In genomic region chr17:44137891-44138709, GRCh38 we compare ENCODE assay signal across 8 cellular contexts. TPM values are rescaled to one million over a fixed set of nuclear protein-coding genes. Genes with fewer than 3 reads are reported as not detected.
A peak's percentile ranks its signal among the peaks of the same experiment; 100 is the strongest.
DNase-seq lines count a peak whose midpoint lies in the region; ATAC-seq and TF ChIP-seq lines count a peak whose summit lies in the region.

No MANE protein-coding gene starts in this region.

- peak; percentile 95 for DNase-seq in A673 (ENCODE audit: low spot score)
- DNase-seq in HFFc6, result peak; percentile 99
- DNase-seq in activated T-helper 1 cell treated with anti-CD3 and anti-CD28 coated beads, Interleukin-12 subunit alpha, Interleukin-12 subunit beta, Interleukin-2, Interleukin-4 antibody, amounts not matched to agents 30 ng/mL and 10 ng/mL and 1 ng/mL, durations not matched to agents 14 hours and 24 hours and 36 hours (ENCODE audit: low spot score), result peak; percentile 43
- DNase-seq in fibroblast of the aortic adventitia (ENCODE audit: low read depth), result peak; percentile 98
- DNase-seq in omental fat pad (ENCODE audit: low spot score), result peak; percentile 71
- DNase-seq in thyroid gland, result peak; percentile 89 to 90
- DNase-seq in GF-D8 (lab: John Stamatoyannopoulos, UW), result no peak

- POLR2A ChIA-PET in A673 (lab: Charles Lee; ENCODE audit: low non-redundant PET), result interaction anchor here (0.6 kb wide), 1 partner anchor 49 kb away, joined by 3 read pairs; the partner anchor contains the start of gene TMUB2

- H3K27me3 ChIP-seq in A673 (replicated peaks; ENCODE audit: insufficient read depth, low read depth, low read length, poor library complexity), result no peaks in the 10 kb centered on the region
- no peaks in the 10 kb centered on the region for H3K27me3 ChIP-seq in thyroid gland

- no peaks in the 10 kb centered on the region for H3K9me3 Mint-ChIP-seq in HFFc6
- H3K9me3 Mint-ChIP-seq in activated T-helper 1 cell treated with anti-CD3 and anti-CD28 coated beads, Interleukin-12 subunit alpha, Interleukin-12 subunit beta, Interleukin-2, Interleukin-4 antibody, amounts not matched to agents 30 ng/mL and 10 ng/mL and 1 ng/mL, durations not matched to agents 14 hours and 24 hours and 36 hours, result no peaks in the 10 kb centered on the region

- H3K4me3 ChIP-seq in A673 (ENCODE audit: low read depth, low read length, poor library complexity, severe bottlenecking), result peak overlapping the region; percentile 15
- H3K4me3 ChIP-seq in fibroblast of the aortic adventitia (ENCODE audit: low read depth, low read length), result peak overlapping the region; percentile 44
- no peak overlapping the region for H3K4me3 ChIP-seq in thyroid gland (replicated peaks in 1 of 3)

- peak overlapping the region; percentile 94 for H3K27ac Mint-ChIP-seq in HFFc6
- peak overlapping the region; percentile 81 for H3K27ac Mint-ChIP-seq in activated T-helper 1 cell treated with anti-CD3 and anti-CD28 coated beads, Interleukin-12 subunit alpha, Interleukin-12 subunit beta, Interleukin-2, Interleukin-4 antibody, amounts not matched to agents 30 ng/mL and 10 ng/mL and 1 ng/mL, durations not matched to agents 14 hours and 24 hours and 36 hours

- H3K9me3 ChIP-seq in A673 (ENCODE audit: low read depth, low read length, poor library complexity, severe bottlenecking), result no peaks in the 10 kb centered on the region
- no peaks in the 10 kb centered on the region for H3K9me3 ChIP-seq in thyroid gland

- intact Hi-C loops in A673 (cut with micrococcal nuclease; ENCODE audit: unreplicated experiment) (no loop called here), thyroid gland (cut with DNase I) (no loop called here)
- intact Hi-C loops in activated T-helper 1 cell treated with anti-CD3 and anti-CD28 coated beads, Interleukin-12 subunit alpha, Interleukin-12 subunit beta, Interleukin-2, Interleukin-4 antibody, amounts not matched to agents 30 ng/mL and 10 ng/mL and 1 ng/mL, durations not matched to agents 14 hours and 24 hours and 36 hours (cut with micrococcal nuclease), result loop anchor here (2.0 kb wide), 1 partner anchor 67 kb away; the partner anchor contains the start of gene G6PC3

- H3K4me3 Mint-ChIP-seq in HFFc6, result peak overlapping the region; percentile 83
- peak overlapping the region; percentile 56 for H3K4me3 Mint-ChIP-seq in activated T-helper 1 cell treated with anti-CD3 and anti-CD28 coated beads, Interleukin-12 subunit alpha, Interleukin-12 subunit beta, Interleukin-2, Interleukin-4 antibody, amounts not matched to agents 30 ng/mL and 10 ng/mL and 1 ng/mL, durations not matched to agents 14 hours and 24 hours and 36 hours

- peak overlapping the region; percentile 86 for H3K27ac ChIP-seq in A673 (ENCODE audit: low read depth, low read length, poor library complexity, severe bottlenecking)
- peak overlapping the region in 1 of 3 donors; percentile 45 for H3K27ac ChIP-seq in thyroid gland

- TF ChIP-seq POLR2A in thyroid gland (IDR thresholded peaks at IDR 0.05), result peak in 1 of 2 donors; percentile 29

- WGBS in thyroid gland, 2 donors, result 1 to 11% methylated on average over 13 to 16 of the region's 20 CpGs

- CTCF ChIA-PET in A673 (lab: Charles Lee), result interaction anchor here (0.6 to 0.8 kb wide), 4 partner anchors 15 to 292 kb away, joined by 3 to 4 read pairs (median 3); partner anchors contain the start of gene HDAC5

- peaks cover 2% of the 10 kb centered on the region for H3K27me3 Mint-ChIP-seq in HFFc6 (ENCODE audit: insufficient read depth)
- H3K27me3 Mint-ChIP-seq in activated T-helper 1 cell treated with anti-CD3 and anti-CD28 coated beads, Interleukin-12 subunit alpha, Interleukin-12 subunit beta, Interleukin-2, Interleukin-4 antibody, amounts not matched to agents 30 ng/mL and 10 ng/mL and 1 ng/mL, durations not matched to agents 14 hours and 24 hours and 36 hours (ENCODE audit: insufficient read depth), result no peaks in the 10 kb centered on the region

- peak; percentile 98 for ATAC-seq in omental fat pad (ENCODE audit: low FRiP score)

- H3K4me1 Mint-ChIP-seq in HFFc6 (ENCODE audit: low read depth), result peaks cover 37% of the 10 kb centered on the region
- peaks cover 13% of the 10 kb centered on the region for H3K4me1 Mint-ChIP-seq in activated T-helper 1 cell treated with anti-CD3 and anti-CD28 coated beads, Interleukin-12 subunit alpha, Interleukin-12 subunit beta, Interleukin-2, Interleukin-4 antibody, amounts not matched to agents 30 ng/mL and 10 ng/mL and 1 ng/mL, durations not matched to agents 14 hours and 24 hours and 36 hours (ENCODE audit: low read depth)

- no TSS peak for BruUV-seq in A673 (replicated peaks; lab: Mats Ljungman, UMichigan)

- H3K4me1 ChIP-seq in A673 (ENCODE audit: insufficient read depth, low read length, poor library complexity, severe bottlenecking) (peaks cover 8% of the 10 kb centered on the region), thyroid gland (peaks cover 17 to 24% of the 10 kb centered on the region in 2 donors)

- H3K36me3 ChIP-seq in A673 (ENCODE audit: insufficient read depth, low read length, poor library complexity, severe bottlenecking) (no peaks in the 10 kb centered on the region), thyroid gland (no peaks in the 10 kb centered on the region)

- TF ChIP-seq CTCF in A673 (conservative IDR thresholded peaks at IDR 0.05; ENCODE audit: low read depth, low read length) (no peak), HFFc6 (IDR thresholded peaks at IDR 0.05) (no peak), fibroblast of the aortic adventitia (IDR thresholded peaks at IDR 0.05; ENCODE audit: insufficient read depth, low read length) (no peak), omental fat pad (IDR thresholded peaks at IDR 0.05) (no peak), thyroid gland (IDR thresholded peaks at IDR 0.05) (no peak)

- H3K36me3 Mint-ChIP-seq in HFFc6 (ENCODE audit: low read depth), result no peaks in the 10 kb centered on the region
- no peaks in the 10 kb centered on the region for H3K36me3 Mint-ChIP-seq in activated T-helper 1 cell treated with anti-CD3 and anti-CD28 coated beads, Interleukin-12 subunit alpha, Interleukin-12 subunit beta, Interleukin-2, Interleukin-4 antibody, amounts not matched to agents 30 ng/mL and 10 ng/mL and 1 ng/mL, durations not matched to agents 14 hours and 24 hours and 36 hours (ENCODE audit: low read depth)

TF ChIP-seq in PFSK-1, 5 proteins besides CTCF, POLR2A, EP300 and RAD21 (continues in another document):
- TF ChIP-seq POLR2AphosphoS5 (IDR thresholded peaks at IDR 0.05; ENCODE audit: low read depth, low read length), result no peak; the same call in 1 of the 2 replicates
- peak; percentile 9; the same call in 1 of the 2 replicates for TF ChIP-seq TAF1 (IDR thresholded peaks at IDR 0.05; ENCODE audit: borderline replicate concordance, insufficient read depth, low read length)

RNA-seq across cellular contexts. Expression of gene HROB, which starts 3.6 kb away (rescaled TPM):
- total RNA-seq in A673 (2021) (13.5 and 14.7 TPM in 2 replicates), fibroblast of the aortic adventitia (ENCODE audit: low replicate concordance) (0.25 and 6.1 TPM in 2 replicates), omental fat pad (1 to 10 TPM; 1.0 to 5.2 (median 1.5) TPM), thyroid gland (1 to 10 TPM in 1 of 4 donors, under 1 TPM in 3; 0.20 to 1.1 (median 0.30) TPM)
- total RNA-seq in HFFc6 (2021; fragmentation: NEBNext Ultra II Directional; extraction: Animal tissue kit (Norgen Biotek cat#: 25700)), result 1 to 10 TPM; 4.0 to 7.6 (median 6.7) TPM
- 16.9 TPM for polyA plus RNA-seq in PFSK-1 (2012; ENCODE audit: insufficient read length, low read depth)
- total RNA-seq in activated T-helper 1 cell treated with anti-CD3 and anti-CD28 coated beads, Interleukin-12 subunit alpha, Interleukin-12 subunit beta, Interleukin-2, Interleukin-4 antibody, amounts not matched to agents 30 ng/mL and 10 ng/mL and 1 ng/mL, durations not matched to agents 14 hours and 24 hours and 36 hours, result 23.0 and 23.1 TPM in 2 replicates

RNA-seq across cellular contexts. Expression of gene HDAC5, which starts 14.7 kb away (rescaled TPM):
- total RNA-seq in A673 (2021) (16.9 and 27.1 TPM in 2 replicates), fibroblast of the aortic adventitia (ENCODE audit: low replicate concordance) (29.4 and 53.1 TPM in 2 replicates), omental fat pad (10 to 100 TPM; 52.5 to 91.9 (median 62.4) TPM), thyroid gland (100 to 1,000 TPM in 2 of 4 donors, 10 to 100 TPM in 2; 69.5 to 142 (median 107) TPM)
- 10 to 100 TPM; 63.4 to 87.4 (median 78.7) TPM for total RNA-seq in HFFc6 (2021; fragmentation: NEBNext Ultra II Directional; extraction: Animal tissue kit (Norgen Biotek cat#: 25700))
- polyA plus RNA-seq in PFSK-1 (2012; ENCODE audit: insufficient read length, low read depth), result 289 TPM
- 20.6 and 22.8 TPM in 2 replicates for total RNA-seq in activated T-helper 1 cell treated with anti-CD3 and anti-CD28 coated beads, Interleukin-12 subunit alpha, Interleukin-12 subunit beta, Interleukin-2, Interleukin-4 antibody, amounts not matched to agents 30 ng/mL and 10 ng/mL and 1 ng/mL, durations not matched to agents 14 hours and 24 hours and 36 hours

RNA-seq across cellular contexts. Expression of gene ASB16, which starts 32.4 kb away (rescaled TPM):
- total RNA-seq in A673 (2021), result 0.17 TPM in 1 of 2 replicates, not detected in the other
- under 1 TPM in 3 of 6 experiments, not detected in 3; 0.18 to 0.48 (median 0.29) TPM for total RNA-seq in HFFc6 (2021; fragmentation: NEBNext Ultra II Directional; extraction: Animal tissue kit (Norgen Biotek cat#: 25700))
- 1.6 TPM for polyA plus RNA-seq in PFSK-1 (2012; ENCODE audit: insufficient read length, low read depth)
- 0.31 and 0.42 TPM in 2 replicates for total RNA-seq in activated T-helper 1 cell treated with anti-CD3 and anti-CD28 coated beads, Interleukin-12 subunit alpha, Interleukin-12 subunit beta, Interleukin-2, Interleukin-4 antibody, amounts not matched to agents 30 ng/mL and 10 ng/mL and 1 ng/mL, durations not matched to agents 14 hours and 24 hours and 36 hours
- 0.27 TPM in 1 of 2 replicates, not detected in the other for total RNA-seq in fibroblast of the aortic adventitia (ENCODE audit: low replicate concordance)
- under 1 TPM in 1 of 4 donors, not detected in 3; 0.19 TPM for total RNA-seq in omental fat pad
- total RNA-seq in thyroid gland, result 1 to 10 TPM; 1.4 to 2.4 (median 1.7) TPM

RNA-seq across cellular contexts. Expression of gene TMUB2, which starts 48.7 kb away (rescaled TPM):
- 13.0 and 13.3 TPM in 2 replicates for total RNA-seq in A673 (2021)
- total RNA-seq in HFFc6 (2021; fragmentation: NEBNext Ultra II Directional; extraction: Animal tissue kit (Norgen Biotek cat#: 25700)), result 10 to 100 TPM; 29.8 to 37.7 (median 34.0) TPM
- 38.9 TPM for polyA plus RNA-seq in PFSK-1 (2012; ENCODE audit: insufficient read length, low read depth)
- 17.3 and 18.7 TPM in 2 replicates for total RNA-seq in activated T-helper 1 cell treated with anti-CD3 and anti-CD28 coated beads, Interleukin-12 subunit alpha, Interleukin-12 subunit beta, Interleukin-2, Interleukin-4 antibody, amounts not matched to agents 30 ng/mL and 10 ng/mL and 1 ng/mL, durations not matched to agents 14 hours and 24 hours and 36 hours
- 23.0 and 29.4 TPM in 2 replicates for total RNA-seq in fibroblast of the aortic adventitia (ENCODE audit: low replicate concordance)
- total RNA-seq in omental fat pad, result 10 to 100 TPM; 31.7 to 41.2 (median 35.8) TPM
- 10 to 100 TPM; 30.6 to 50.5 (median 44.6) TPM for total RNA-seq in thyroid gland

Comparison
In these comparisons a context has a peak if more than half of its experiments do, and no peak if none do; other contexts are left out.
1. H3K4me3 ChIP-seq: peak in A673 (single experiment) and fibroblast of the aortic adventitia (single experiment); none in thyroid gland (0 of 3).